Comparison of ENCODE assay signal across 9 cellular contexts in the genomic region with DNA sequence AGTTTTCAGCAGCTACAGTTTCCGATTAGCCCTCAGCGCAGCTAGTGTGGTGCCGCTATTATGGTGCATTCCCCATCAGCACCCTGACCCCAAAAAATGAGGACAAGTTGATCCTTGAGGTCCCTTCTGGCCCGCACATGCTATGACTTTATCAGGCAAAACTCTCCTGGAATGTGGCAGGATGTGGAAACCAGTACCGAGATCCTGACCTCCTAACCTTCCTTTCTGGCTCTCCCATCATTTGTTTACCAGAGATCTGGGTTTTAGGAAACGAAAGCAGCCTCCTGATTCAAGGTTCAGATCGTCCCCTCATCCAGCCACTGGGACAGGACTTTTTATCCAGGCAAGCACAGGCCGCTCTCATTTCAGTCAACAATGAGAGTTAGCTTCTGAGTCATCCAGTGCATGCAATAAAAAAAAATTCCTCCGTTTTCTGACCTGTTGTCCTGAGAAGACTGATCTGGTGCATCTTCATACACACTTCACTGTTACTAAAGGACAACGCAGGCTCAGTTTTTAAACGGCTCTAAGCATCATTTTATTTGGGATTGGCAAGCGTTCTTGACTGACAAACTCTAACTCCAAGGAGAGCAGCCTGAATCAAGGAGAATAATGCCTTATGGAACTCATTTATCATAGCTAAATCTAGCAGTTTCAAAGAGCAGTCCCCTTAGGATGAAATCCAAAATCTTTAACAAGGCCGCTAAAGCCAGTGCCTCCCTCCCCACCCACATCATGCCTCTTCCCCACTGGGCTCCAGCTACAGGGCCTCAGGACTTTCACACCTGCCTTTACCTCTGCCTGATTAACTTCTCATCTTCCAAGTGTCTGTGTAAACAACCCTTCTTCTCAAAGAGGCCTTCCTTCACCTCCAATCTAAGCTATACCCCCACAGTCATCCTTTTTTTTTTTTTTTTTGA. TPM values are rescaled to one million over a fixed set of nuclear protein-coding genes. Genes with fewer than 3 reads are reported as not detected.
DNase-seq lines count a peak whose midpoint lies in the region; ATAC-seq, FAIRE-seq and TF ChIP-seq lines count a peak whose summit lies in the region.
"Had no signal": no experiment of that assay in that cellular context is flagged by ENCODE, and none has a peak within 500 bp of the region (broad histone marks: within the 10 kb centered on the region; RNA-seq: fewer than 3 reads in every experiment).

No MANE protein-coding gene starts in this region.

- no peak for ATAC-seq in GM23338
- no peak for ATAC-seq in activated T-cell treated with anti-CD3 and anti-CD28 coated beads, Interleukin-2, amount 50 U/mL, for 72 hours (replicated peaks in 1 of 2)

- in situ Hi-C loops in astrocyte of the spinal cord (cut with HindIII; ENCODE audit: low sequenced_read_pairs): no loop called here

- no peak for DNase-seq in GM23338 (ENCODE audit: low spot score)
- DNase-seq in astrocyte of the spinal cord (ENCODE audit: low read depth, low spot score): peak; percentile 80
- DNase-seq in iris pigment epithelial cell (ENCODE audit: low read depth): peak; percentile 96
- no peak for DNase-seq in smooth muscle cell (lab: John Stamatoyannopoulos, UW; ENCODE audit: unreplicated experiment)
- no peak for DNase-seq in frontal cortex (ENCODE audit: low spot score in 2 of 2)
- DNase-seq in activated T-cell treated with anti-CD3 and anti-CD28 coated beads, Interleukin-2, amount 50 U/mL, for 72 hours: no peak
- no peak for DNase-seq in middle frontal gyrus (ENCODE audit: extremely low spot score, low spot score)
- DNase-seq in NCI-H2196 (lab: John Stamatoyannopoulos, UW; ENCODE audit: unreplicated experiment): no peak

- H3K4me2 ChIP-seq in GM23338 (no peak overlapping the region), smooth muscle cell (peak overlapping the region; percentile 65)

- H3K27ac Mint-ChIP-seq in GM23338: peak overlapping the region; percentile 84; the same call in 1 of the 2 replicates
- no peak overlapping the region for H3K27ac Mint-ChIP-seq in activated T-cell treated with anti-CD3 and anti-CD28 coated beads, Interleukin-2, amount 50 U/mL, for 72 hours
- H3K27ac Mint-ChIP-seq: activated naive CD8-positive, alpha-beta T cell had no signal

- H3K4me1 Mint-ChIP-seq in GM23338: peaks cover 23% of the 10 kb centered on the region
- no peaks in the 10 kb centered on the region for H3K4me1 Mint-ChIP-seq in activated T-cell treated with anti-CD3 and anti-CD28 coated beads, Interleukin-2, amount 50 U/mL, for 72 hours (ENCODE audit: low read depth)

- H3K36me3 Mint-ChIP-seq in GM23338 (ENCODE audit: low read depth): peaks cover 18% of the 10 kb centered on the region
- no peaks in the 10 kb centered on the region for H3K36me3 Mint-ChIP-seq in activated T-cell treated with anti-CD3 and anti-CD28 coated beads, Interleukin-2, amount 50 U/mL, for 72 hours (ENCODE audit: insufficient read depth in 2 of 2)
- H3K36me3 Mint-ChIP-seq: activated naive CD8-positive, alpha-beta T cell had no signal

- 43% methylated on average over 13 of the region's 13 CpGs for WGBS in smooth muscle cell (ENCODE audit: low lambda C conversion rate)

- H3K27ac ChIP-seq in GM23338 (ENCODE audit: low read depth) (peak overlapping the region; percentile 70), smooth muscle cell (ENCODE audit: low read depth) (peak overlapping the region; percentile 89)

- H3K27me3 ChIP-seq in GM23338 (ENCODE audit: insufficient read depth) (no peaks in the 10 kb centered on the region), smooth muscle cell (ENCODE audit: low read depth) (no peaks in the 10 kb centered on the region)

- H3K27me3 Mint-ChIP-seq in GM23338 (ENCODE audit: insufficient read depth, low read depth, poor library complexity): peaks cover 3% of the 10 kb centered on the region
- H3K27me3 Mint-ChIP-seq in activated T-cell treated with anti-CD3 and anti-CD28 coated beads, Interleukin-2, amount 50 U/mL, for 72 hours (ENCODE audit: low read depth): no peaks in the 10 kb centered on the region
- H3K27me3 Mint-ChIP-seq: activated naive CD8-positive, alpha-beta T cell had no signal

- H2AFZ ChIP-seq in GM23338: no peak overlapping the region
- H2AFZ ChIP-seq in smooth muscle cell (ENCODE audit: low read depth): no peak overlapping the region

- no peaks in the 10 kb centered on the region for H3K9me3 ChIP-seq in smooth muscle cell (replicated peaks; ENCODE audit: low read depth)

- H3K4me3 ChIP-seq in GM23338: no peak overlapping the region
- no peak overlapping the region for H3K4me3 ChIP-seq in astrocyte of the spinal cord (ENCODE audit: low read depth, low read length)
- no peak overlapping the region for H3K4me3 ChIP-seq in smooth muscle cell

- H4K20me1 ChIP-seq in GM23338 (replicated peaks; ENCODE audit: insufficient read depth): peaks cover 15% of the 10 kb centered on the region
- peaks cover 34% of the 10 kb centered on the region for H4K20me1 ChIP-seq in smooth muscle cell (ENCODE audit: low read depth)

- H3K4me3 Mint-ChIP-seq in GM23338: no peak overlapping the region
- no peak overlapping the region for H3K4me3 Mint-ChIP-seq in activated T-cell treated with anti-CD3 and anti-CD28 coated beads, Interleukin-2, amount 50 U/mL, for 72 hours
- H3K4me3 Mint-ChIP-seq: activated naive CD8-positive, alpha-beta T cell had no signal

- FAIRE-seq in frontal cortex (lab: Jason Lieb, UNC): no peak

- H3K79me2 ChIP-seq in GM23338 (replicated peaks; ENCODE audit: insufficient read depth) (peaks cover 61% of the 10 kb centered on the region), smooth muscle cell (ENCODE audit: low read depth) (peaks cover 80% of the 10 kb centered on the region)

- TF ChIP-seq CTCF in GM23338 (conservative IDR thresholded peaks at IDR 0.05; ENCODE audit: low read depth in 2 of 2) (no peak), astrocyte of the spinal cord (IDR thresholded peaks at IDR 0.05; ENCODE audit: low read depth, low read length) (no peak), smooth muscle cell (IDR thresholded peaks at IDR 0.05; ENCODE audit: borderline replicate concordance, insufficient read depth, poor library complexity, severe bottlenecking) (no peak)

- no peaks in the 10 kb centered on the region for H3K9me2 ChIP-seq in GM23338 (ENCODE audit: insufficient read depth)

- H3F3A ChIP-seq in GM23338 (replicated peaks; ENCODE audit: low read depth) (0 out of 2 replicates have a peak, but pooled peaks cover 4% of the 10 kb centered on the region), smooth muscle cell (ENCODE audit: low read depth) (peaks cover 40% of the 10 kb centered on the region)

- H3K36me3 ChIP-seq in GM23338 (ENCODE audit: insufficient read depth) (peaks cover 4% of the 10 kb centered on the region), smooth muscle cell (ENCODE audit: low read depth) (no peaks in the 10 kb centered on the region)

- H3K9me3 Mint-ChIP-seq in GM23338: 0 out of 3 replicates have a peak, but pooled peaks cover 4% of the 10 kb centered on the region
- H3K9me3 Mint-ChIP-seq in activated T-cell treated with anti-CD3 and anti-CD28 coated beads, Interleukin-2, amount 50 U/mL, for 72 hours: no peaks in the 10 kb centered on the region

- H3K9ac ChIP-seq in smooth muscle cell (ENCODE audit: low read depth): peak overlapping the region; percentile 38

- H3K4me1 ChIP-seq in GM23338 (ENCODE audit: insufficient read depth): peaks cover 23% of the 10 kb centered on the region
- H3K4me1 ChIP-seq in smooth muscle cell (ENCODE audit: low read depth): peaks cover 15% of the 10 kb centered on the region

RNA-seq across cellular contexts. Expression of gene PDLIM1, which starts 17.1 kb away (rescaled TPM):
- total RNA-seq in GM23338 (2014; rRNA removed; shearing (Covaris generic)): 110 and 111 TPM in 2 replicates
- polyA plus RNA-seq in GM23338 (2016; fragmentation: Nextera tagmentation; extraction: Ambion mirVana) (227 and 233 TPM in 2 replicates), smooth muscle cell (187 and 318 TPM in 2 replicates)
- total RNA-seq in smooth muscle cell (72.4 and 102 TPM in 2 replicates), frontal cortex (2.4 TPM)
- 1 to 10 TPM; 1.4 to 1.7 TPM for total RNA-seq in activated T-cell treated with anti-CD3 and anti-CD28 coated beads, Interleukin-2, amount 50 U/mL, for 72 hours

Comparison
In these comparisons a context has a peak if more than half of its experiments do, and no peak if none do; other contexts are left out.
1. DNase-seq: peak in astrocyte of the spinal cord (single experiment) and iris pigment epithelial cell (single experiment); none in GM23338 (single experiment), smooth muscle cell (single experiment), frontal cortex (0 of 2), activated T-cell treated with anti-CD3 and anti-CD28 coated beads, Interleukin-2, amount 50 U/mL, for 72 hours (0 of 2), middle frontal gyrus (single experiment) and NCI-H2196 (single experiment).
2. RNA of gene PDLIM1, which starts 17.1 kb away (total RNA-seq): 110 to 111 TPM in GM23338 and 72.4 to 102 TPM in smooth muscle cell; 2.4 TPM in frontal cortex (single experiment) and 1.4 to 1.7 TPM in activated T-cell treated with anti-CD3 and anti-CD28 coated beads, Interleukin-2, amount 50 U/mL, for 72 hours; every median in the first group is over 10 times any median in the second.